ENCODE assay signal across 2 cellular contexts in genomic region chr18:27423581-27423980, GRCh38.
TF ChIP-seq lines count a peak whose summit lies in the region.

No MANE protein-coding gene starts in this region.

TF ChIP-seq in A549, 52 proteins besides CTCF, POLR2A, EP300 and RAD21 (continued from another document):
- TF ChIP-seq, protein P1, sequence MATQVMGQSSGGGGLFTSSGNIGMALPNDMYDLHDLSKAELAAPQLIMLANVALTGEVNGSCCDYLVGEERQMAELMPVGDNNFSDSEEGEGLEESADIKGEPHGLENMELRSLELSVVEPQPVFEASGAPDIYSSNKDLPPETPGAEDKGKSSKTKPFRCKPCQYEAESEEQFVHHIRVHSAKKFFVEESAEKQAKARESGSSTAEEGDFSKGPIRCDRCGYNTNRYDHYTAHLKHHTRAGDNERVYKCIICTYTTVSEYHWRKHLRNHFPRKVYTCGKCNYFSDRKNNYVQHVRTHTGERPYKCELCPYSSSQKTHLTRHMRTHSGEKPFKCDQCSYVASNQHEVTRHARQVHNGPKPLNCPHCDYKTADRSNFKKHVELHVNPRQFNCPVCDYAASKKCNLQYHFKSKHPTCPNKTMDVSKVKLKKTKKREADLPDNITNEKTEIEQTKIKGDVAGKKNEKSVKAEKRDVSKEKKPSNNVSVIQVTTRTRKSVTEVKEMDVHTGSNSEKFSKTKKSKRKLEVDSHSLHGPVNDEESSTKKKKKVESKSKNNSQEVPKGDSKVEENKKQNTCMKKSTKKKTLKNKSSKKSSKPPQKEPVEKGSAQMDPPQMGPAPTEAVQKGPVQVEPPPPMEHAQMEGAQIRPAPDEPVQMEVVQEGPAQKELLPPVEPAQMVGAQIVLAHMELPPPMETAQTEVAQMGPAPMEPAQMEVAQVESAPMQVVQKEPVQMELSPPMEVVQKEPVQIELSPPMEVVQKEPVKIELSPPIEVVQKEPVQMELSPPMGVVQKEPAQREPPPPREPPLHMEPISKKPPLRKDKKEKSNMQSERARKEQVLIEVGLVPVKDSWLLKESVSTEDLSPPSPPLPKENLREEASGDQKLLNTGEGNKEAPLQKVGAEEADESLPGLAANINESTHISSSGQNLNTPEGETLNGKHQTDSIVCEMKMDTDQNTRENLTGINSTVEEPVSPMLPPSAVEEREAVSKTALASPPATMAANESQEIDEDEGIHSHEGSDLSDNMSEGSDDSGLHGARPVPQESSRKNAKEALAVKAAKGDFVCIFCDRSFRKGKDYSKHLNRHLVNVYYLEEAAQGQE (IDR thresholded peaks at IDR 0.05) = no peak
- no peak for TF ChIP-seq NFE2L2 (conservative IDR thresholded peaks at IDR 0.05; ENCODE audit: low read length)

TF ChIP-seq in GM23338, 12 proteins besides CTCF, POLR2A, EP300 and RAD21 (continued from another document):
- TF ChIP-seq, protein P1 (IDR thresholded peaks at IDR 0.05; ENCODE audit: unreplicated experiment) = no peak
- TF ChIP-seq EZH2 (IDR thresholded peaks at IDR 0.05; ENCODE audit: low read depth, unreplicated experiment) = no peak
- no peak for TF ChIP-seq NANOG (IDR thresholded peaks at IDR 0.05; ENCODE audit: borderline replicate concordance)
- TF ChIP-seq EZH2phosphoT487 (IDR thresholded peaks at IDR 0.05; ENCODE audit: unreplicated experiment) = no peak
- no peak for TF ChIP-seq JUNB (IDR thresholded peaks at IDR 0.05; ENCODE audit: unreplicated experiment)
- no peak for TF ChIP-seq ZNF114 (CRISPR knock-in tag; IDR thresholded peaks at IDR 0.05)
- TF ChIP-seq ZNF462 (CRISPR knock-in tag; IDR thresholded peaks at IDR 0.05) = no peak
- TF ChIP-seq ETS1 (IDR thresholded peaks at IDR 0.05) = no peak
- TF ChIP-seq ZNF331 (CRISPR knock-in tag; IDR thresholded peaks at IDR 0.05; ENCODE audit: low read depth) = no peak
- no peak for TF ChIP-seq CREB1 (CRISPR knock-in tag; IDR thresholded peaks at IDR 0.05; ENCODE audit: low read depth)
TF ChIP-seq in GM23338: peak in this region for 0.
